1 cellular context compared by ENCODE assay signal in the genomic region with DNA sequence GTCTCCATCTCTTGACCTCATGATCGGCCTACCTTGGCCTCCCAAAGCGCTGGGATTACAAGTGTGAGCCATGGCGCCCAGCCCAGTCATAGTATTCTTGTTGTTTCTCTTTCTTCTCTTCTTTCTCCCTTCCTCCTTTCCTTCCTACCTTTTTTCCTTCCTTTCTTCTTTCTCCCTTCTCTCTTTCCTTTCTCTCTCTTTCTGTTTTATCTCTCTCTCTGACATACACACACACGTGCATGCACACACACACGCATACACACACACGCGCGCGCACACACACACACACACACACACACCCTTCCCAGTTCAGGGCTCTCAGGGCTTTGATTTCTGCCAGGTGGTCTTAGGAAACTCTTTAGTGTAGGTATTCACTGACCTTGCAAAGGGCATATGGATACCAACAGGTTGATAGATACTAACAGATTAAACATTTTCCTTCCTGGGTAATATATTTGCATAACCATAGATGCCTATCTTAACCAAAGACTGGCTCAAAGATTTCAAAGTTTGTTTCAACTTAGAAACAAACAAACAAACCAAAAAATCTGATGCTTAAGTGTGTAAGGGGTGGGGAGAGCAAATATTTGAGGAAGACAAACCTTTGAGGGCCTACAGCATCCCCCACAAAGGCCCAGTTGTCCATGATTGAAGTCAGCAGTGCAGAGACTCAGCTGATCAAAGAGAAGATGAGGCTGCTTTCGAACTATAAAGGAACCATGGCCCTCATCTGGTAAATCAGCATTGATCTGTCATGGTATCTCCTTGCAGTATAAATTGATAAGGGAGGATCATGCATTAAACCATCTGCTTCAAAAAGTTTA.
TF ChIP-seq lines count a peak whose summit lies in the region.

No MANE protein-coding gene starts in this region.

TF ChIP-seq in HepG2, 621 proteins besides CTCF, POLR2A, EP300 and RAD21 (continued from another document and continues in another):
- TF ChIP-seq, protein P1, sequence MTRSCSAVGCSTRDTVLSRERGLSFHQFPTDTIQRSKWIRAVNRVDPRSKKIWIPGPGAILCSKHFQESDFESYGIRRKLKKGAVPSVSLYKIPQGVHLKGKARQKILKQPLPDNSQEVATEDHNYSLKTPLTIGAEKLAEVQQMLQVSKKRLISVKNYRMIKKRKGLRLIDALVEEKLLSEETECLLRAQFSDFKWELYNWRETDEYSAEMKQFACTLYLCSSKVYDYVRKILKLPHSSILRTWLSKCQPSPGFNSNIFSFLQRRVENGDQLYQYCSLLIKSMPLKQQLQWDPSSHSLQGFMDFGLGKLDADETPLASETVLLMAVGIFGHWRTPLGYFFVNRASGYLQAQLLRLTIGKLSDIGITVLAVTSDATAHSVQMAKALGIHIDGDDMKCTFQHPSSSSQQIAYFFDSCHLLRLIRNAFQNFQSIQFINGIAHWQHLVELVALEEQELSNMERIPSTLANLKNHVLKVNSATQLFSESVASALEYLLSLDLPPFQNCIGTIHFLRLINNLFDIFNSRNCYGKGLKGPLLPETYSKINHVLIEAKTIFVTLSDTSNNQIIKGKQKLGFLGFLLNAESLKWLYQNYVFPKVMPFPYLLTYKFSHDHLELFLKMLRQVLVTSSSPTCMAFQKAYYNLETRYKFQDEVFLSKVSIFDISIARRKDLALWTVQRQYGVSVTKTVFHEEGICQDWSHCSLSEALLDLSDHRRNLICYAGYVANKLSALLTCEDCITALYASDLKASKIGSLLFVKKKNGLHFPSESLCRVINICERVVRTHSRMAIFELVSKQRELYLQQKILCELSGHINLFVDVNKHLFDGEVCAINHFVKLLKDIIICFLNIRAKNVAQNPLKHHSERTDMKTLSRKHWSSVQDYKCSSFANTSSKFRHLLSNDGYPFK (CRISPR knock-in tag; IDR thresholded peaks at IDR 0.05; ENCODE audit: borderline replicate concordance): no peak
- TF ChIP-seq CHCHD3 (CRISPR knock-in tag; IDR thresholded peaks at IDR 0.05) (no peak), KDM5B (CRISPR knock-in tag; IDR thresholded peaks at IDR 0.05; ENCODE audit: borderline replicate concordance) (no peak), CREB1 (IDR thresholded peaks at IDR 0.05) (no peak), CREB1 (CRISPR knock-in tag; IDR thresholded peaks at IDR 0.05) (peak; percentile 78), REPIN1 (CRISPR knock-in tag; IDR thresholded peaks at IDR 0.05; ENCODE audit: borderline replicate concordance, low read depth) (no peak), NFE2 (CRISPR knock-in tag; IDR thresholded peaks at IDR 0.05) (no peak), AGO1 (IDR thresholded peaks at IDR 0.05; ENCODE audit: low read depth, low read length, poor library complexity, severe bottlenecking) (no peak), RFX5 (IDR thresholded peaks at IDR 0.05; ENCODE audit: low read depth, low read length) (no peak), KDM3A (CRISPR knock-in tag; IDR thresholded peaks at IDR 0.05; ENCODE audit: low read depth) (no peak), ZKSCAN5 (CRISPR knock-in tag; IDR thresholded peaks at IDR 0.05) (no peak), PTBP1 (IDR thresholded peaks at IDR 0.05; ENCODE audit: low read depth, low read length, poor library complexity, severe bottlenecking) (no peak), RORA (CRISPR knock-in tag; IDR thresholded peaks at IDR 0.05) (no peak), IKZF1 (IDR thresholded peaks at IDR 0.05) (no peak), ZNF382 (CRISPR knock-in tag; IDR thresholded peaks at IDR 0.05; ENCODE audit: borderline replicate concordance) (no peak), ETV5 (CRISPR knock-in tag; IDR thresholded peaks at IDR 0.05; ENCODE audit: borderline replicate concordance) (peak; percentile 72; the same call in 1 of the 2 replicates), ZNF770 (CRISPR knock-in tag; IDR thresholded peaks at IDR 0.05) (no peak), GFI1 (CRISPR knock-in tag; IDR thresholded peaks at IDR 0.05; ENCODE audit: borderline replicate concordance) (peak; percentile 94), ZNF775 (CRISPR knock-in tag; IDR thresholded peaks at IDR 0.05; ENCODE audit: borderline replicate concordance) (no peak), GTF2F1 (IDR thresholded peaks at IDR 0.05; ENCODE audit: low read length) (no peak), SOX13 (IDR thresholded peaks at IDR 0.05) (peak; percentile 65; the same call in 1 of the 2 replicates), SOX13 (CRISPR knock-in tag; conservative IDR thresholded peaks at IDR 0.05 in 1 of 2, IDR thresholded peaks at IDR 0.05 in 1 of 2) (peak in 1 of 2 experiments; percentile 88; a peak in 2 of 4 replicates), FOXK2 (IDR thresholded peaks at IDR 0.05) (no peak), DRAP1 (CRISPR knock-in tag; IDR thresholded peaks at IDR 0.05) (peak; percentile 65; the same call in 1 of the 2 replicates), ZNF441 (CRISPR knock-in tag; IDR thresholded peaks at IDR 0.05; ENCODE audit: borderline replicate concordance) (no peak), ZNF816 (CRISPR knock-in tag; IDR thresholded peaks at IDR 0.05; ENCODE audit: borderline replicate concordance) (no peak), POGK (CRISPR knock-in tag; conservative IDR thresholded peaks at IDR 0.05) (peak; percentile 24; the same call in 1 of the 2 replicates), PLRG1 (conservative IDR thresholded peaks at IDR 0.05) (no peak), ZNF720 (CRISPR knock-in tag; IDR thresholded peaks at IDR 0.05) (no peak), ZNF577 (CRISPR knock-in tag; IDR thresholded peaks at IDR 0.05; ENCODE audit: borderline replicate concordance, low read depth) (no peak), NFIB (CRISPR knock-in tag; IDR thresholded peaks at IDR 0.05; ENCODE audit: borderline replicate concordance) (no peak), MAFK (conservative IDR thresholded peaks at IDR 0.05 in 1 of 2, IDR thresholded peaks at IDR 0.05 in 1 of 2; ENCODE audit: low read length in 2 of 2) (no peak), ZNF24 (IDR thresholded peaks at IDR 0.05) (no peak), ATF7-NPFF (CRISPR knock-in tag; IDR thresholded peaks at IDR 0.05; ENCODE audit: low read depth) (no peak)
- TF ChIP-seq, protein P2, sequence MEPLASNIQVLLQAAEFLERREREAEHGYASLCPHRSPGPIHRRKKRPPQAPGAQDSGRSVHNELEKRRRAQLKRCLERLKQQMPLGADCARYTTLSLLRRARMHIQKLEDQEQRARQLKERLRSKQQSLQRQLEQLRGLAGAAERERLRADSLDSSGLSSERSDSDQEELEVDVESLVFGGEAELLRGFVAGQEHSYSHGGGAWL (CRISPR knock-in tag; IDR thresholded peaks at IDR 0.05): no peak
- TF ChIP-seq, protein P3, sequence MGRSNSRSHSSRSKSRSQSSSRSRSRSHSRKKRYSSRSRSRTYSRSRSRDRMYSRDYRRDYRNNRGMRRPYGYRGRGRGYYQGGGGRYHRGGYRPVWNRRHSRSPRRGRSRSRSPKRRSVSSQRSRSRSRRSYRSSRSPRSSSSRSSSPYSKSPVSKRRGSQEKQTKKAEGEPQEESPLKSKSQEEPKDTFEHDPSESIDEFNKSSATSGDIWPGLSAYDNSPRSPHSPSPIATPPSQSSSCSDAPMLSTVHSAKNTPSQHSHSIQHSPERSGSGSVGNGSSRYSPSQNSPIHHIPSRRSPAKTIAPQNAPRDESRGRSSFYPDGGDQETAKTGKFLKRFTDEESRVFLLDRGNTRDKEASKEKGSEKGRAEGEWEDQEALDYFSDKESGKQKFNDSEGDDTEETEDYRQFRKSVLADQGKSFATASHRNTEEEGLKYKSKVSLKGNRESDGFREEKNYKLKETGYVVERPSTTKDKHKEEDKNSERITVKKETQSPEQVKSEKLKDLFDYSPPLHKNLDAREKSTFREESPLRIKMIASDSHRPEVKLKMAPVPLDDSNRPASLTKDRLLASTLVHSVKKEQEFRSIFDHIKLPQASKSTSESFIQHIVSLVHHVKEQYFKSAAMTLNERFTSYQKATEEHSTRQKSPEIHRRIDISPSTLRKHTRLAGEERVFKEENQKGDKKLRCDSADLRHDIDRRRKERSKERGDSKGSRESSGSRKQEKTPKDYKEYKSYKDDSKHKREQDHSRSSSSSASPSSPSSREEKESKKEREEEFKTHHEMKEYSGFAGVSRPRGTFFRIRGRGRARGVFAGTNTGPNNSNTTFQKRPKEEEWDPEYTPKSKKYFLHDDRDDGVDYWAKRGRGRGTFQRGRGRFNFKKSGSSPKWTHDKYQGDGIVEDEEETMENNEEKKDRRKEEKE (IDR thresholded peaks at IDR 0.05): no peak
- TF ChIP-seq, protein P4, sequence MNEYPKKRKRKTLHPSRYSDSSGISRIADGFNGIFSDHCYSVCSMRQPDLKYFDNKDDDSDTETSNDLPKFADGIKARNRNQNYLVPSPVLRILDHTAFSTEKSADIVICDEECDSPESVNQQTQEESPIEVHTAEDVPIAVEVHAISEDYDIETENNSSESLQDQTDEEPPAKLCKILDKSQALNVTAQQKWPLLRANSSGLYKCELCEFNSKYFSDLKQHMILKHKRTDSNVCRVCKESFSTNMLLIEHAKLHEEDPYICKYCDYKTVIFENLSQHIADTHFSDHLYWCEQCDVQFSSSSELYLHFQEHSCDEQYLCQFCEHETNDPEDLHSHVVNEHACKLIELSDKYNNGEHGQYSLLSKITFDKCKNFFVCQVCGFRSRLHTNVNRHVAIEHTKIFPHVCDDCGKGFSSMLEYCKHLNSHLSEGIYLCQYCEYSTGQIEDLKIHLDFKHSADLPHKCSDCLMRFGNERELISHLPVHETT (CRISPR knock-in tag; conservative IDR thresholded peaks at IDR 0.05): no peak
- TF ChIP-seq, protein P5, sequence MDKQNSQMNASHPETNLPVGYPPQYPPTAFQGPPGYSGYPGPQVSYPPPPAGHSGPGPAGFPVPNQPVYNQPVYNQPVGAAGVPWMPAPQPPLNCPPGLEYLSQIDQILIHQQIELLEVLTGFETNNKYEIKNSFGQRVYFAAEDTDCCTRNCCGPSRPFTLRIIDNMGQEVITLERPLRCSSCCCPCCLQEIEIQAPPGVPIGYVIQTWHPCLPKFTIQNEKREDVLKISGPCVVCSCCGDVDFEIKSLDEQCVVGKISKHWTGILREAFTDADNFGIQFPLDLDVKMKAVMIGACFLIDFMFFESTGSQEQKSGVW (CRISPR knock-in tag; IDR thresholded peaks at IDR 0.05; ENCODE audit: borderline replicate concordance): no peak
- TF ChIP-seq, protein P6, sequence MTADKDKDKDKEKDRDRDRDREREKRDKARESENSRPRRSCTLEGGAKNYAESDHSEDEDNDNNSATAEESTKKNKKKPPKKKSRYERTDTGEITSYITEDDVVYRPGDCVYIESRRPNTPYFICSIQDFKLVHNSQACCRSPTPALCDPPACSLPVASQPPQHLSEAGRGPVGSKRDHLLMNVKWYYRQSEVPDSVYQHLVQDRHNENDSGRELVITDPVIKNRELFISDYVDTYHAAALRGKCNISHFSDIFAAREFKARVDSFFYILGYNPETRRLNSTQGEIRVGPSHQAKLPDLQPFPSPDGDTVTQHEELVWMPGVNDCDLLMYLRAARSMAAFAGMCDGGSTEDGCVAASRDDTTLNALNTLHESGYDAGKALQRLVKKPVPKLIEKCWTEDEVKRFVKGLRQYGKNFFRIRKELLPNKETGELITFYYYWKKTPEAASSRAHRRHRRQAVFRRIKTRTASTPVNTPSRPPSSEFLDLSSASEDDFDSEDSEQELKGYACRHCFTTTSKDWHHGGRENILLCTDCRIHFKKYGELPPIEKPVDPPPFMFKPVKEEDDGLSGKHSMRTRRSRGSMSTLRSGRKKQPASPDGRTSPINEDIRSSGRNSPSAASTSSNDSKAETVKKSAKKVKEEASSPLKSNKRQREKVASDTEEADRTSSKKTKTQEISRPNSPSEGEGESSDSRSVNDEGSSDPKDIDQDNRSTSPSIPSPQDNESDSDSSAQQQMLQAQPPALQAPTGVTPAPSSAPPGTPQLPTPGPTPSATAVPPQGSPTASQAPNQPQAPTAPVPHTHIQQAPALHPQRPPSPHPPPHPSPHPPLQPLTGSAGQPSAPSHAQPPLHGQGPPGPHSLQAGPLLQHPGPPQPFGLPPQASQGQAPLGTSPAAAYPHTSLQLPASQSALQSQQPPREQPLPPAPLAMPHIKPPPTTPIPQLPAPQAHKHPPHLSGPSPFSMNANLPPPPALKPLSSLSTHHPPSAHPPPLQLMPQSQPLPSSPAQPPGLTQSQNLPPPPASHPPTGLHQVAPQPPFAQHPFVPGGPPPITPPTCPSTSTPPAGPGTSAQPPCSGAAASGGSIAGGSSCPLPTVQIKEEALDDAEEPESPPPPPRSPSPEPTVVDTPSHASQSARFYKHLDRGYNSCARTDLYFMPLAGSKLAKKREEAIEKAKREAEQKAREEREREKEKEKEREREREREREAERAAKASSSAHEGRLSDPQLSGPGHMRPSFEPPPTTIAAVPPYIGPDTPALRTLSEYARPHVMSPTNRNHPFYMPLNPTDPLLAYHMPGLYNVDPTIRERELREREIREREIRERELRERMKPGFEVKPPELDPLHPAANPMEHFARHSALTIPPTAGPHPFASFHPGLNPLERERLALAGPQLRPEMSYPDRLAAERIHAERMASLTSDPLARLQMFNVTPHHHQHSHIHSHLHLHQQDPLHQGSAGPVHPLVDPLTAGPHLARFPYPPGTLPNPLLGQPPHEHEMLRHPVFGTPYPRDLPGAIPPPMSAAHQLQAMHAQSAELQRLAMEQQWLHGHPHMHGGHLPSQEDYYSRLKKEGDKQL (CRISPR knock-in tag; IDR thresholded peaks at IDR 0.05; ENCODE audit: low read depth): peak; percentile 89
